In genomic region chr11:63896071-63896470, GRCh38 we compare ENCODE assay signal across 2 cellular contexts.
A peak's percentile ranks its signal among the peaks of the same experiment; 100 is the strongest.
TF ChIP-seq lines count a peak whose summit lies in the region.

No MANE protein-coding gene starts in this region.

TF ChIP-seq in K562, 482 proteins besides CTCF, POLR2A, EP300 and RAD21:
- peak in 1 of 2 experiments; percentile 51; a peak in 1 of 4 replicates for TF ChIP-seq MNT (conservative IDR thresholded peaks at IDR 0.05)
- peak; percentile 46; the same call in 1 of the 2 replicates for TF ChIP-seq BHLHE40 (IDR thresholded peaks at IDR 0.05; ENCODE audit: low read length)
- no peak for TF ChIP-seq CC2D1A (IDR thresholded peaks at IDR 0.05)
- TF ChIP-seq NFIC (IDR thresholded peaks at IDR 0.05), result peak; percentile 80

TF ChIP-seq in SK-N-SH treated with all-trans-retinoic acid at 6 μM for 48 hours, 23 proteins besides CTCF, POLR2A, EP300 and RAD21:
- no peak for TF ChIP-seq PPARA (CRISPR knock-in tag; IDR thresholded peaks at IDR 0.05; ENCODE audit: borderline replicate concordance)
- TF ChIP-seq TCF4 (CRISPR knock-in tag; IDR thresholded peaks at IDR 0.05; ENCODE audit: borderline replicate concordance), result no peak
- no peak for TF ChIP-seq ARNTL (CRISPR knock-in tag; IDR thresholded peaks at IDR 0.05; ENCODE audit: borderline replicate concordance, low read depth)
- TF ChIP-seq SNAI2 (CRISPR knock-in tag; IDR thresholded peaks at IDR 0.05), result no peak
- no peak for TF ChIP-seq GLIS3 (CRISPR knock-in tag; IDR thresholded peaks at IDR 0.05)
- TF ChIP-seq ZNF70 (CRISPR knock-in tag; IDR thresholded peaks at IDR 0.05), result no peak
TF ChIP-seq in SK-N-SH treated with all-trans-retinoic acid at 6 μM for 48 hours: peak in this region for 0.
